Comparison of ENCODE assay signal across 29 cellular contexts in the genomic region with DNA sequence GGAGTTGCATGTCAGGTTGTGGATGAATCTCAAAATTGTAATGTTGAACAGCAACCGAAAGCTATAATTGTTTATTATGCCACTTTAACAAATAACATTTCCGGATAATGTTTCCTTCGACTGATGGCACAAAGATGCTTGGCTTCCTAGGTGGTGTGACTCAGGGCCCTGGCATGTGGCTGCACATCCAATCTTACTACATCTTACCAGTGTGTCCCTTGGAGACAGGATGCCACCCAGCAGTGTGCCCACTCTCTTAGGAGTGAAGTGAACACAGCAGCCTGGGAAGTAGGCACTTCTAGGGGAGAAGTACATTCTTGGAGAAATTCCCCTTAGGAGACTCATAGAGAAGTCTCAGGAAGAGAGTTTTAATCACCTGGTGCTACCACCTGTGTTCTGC. TPM values are rescaled to one million over a fixed set of nuclear protein-coding genes. Genes with fewer than 3 reads are reported as not detected.
"Had no signal": no experiment of that assay in that cellular context is flagged by ENCODE, and none has a peak within 500 bp of the region (broad histone marks: within the 10 kb centered on the region; RNA-seq: fewer than 3 reads in every experiment).

No MANE protein-coding gene starts in this region.

- H3K27ac ChIP-seq: foreskin keratinocyte, heart left ventricle, left lung, lower lobe of right lung, parathyroid adenoma, right atrium auricular region, transverse colon, uterus had no signal

- H3K27me3 ChIP-seq: foreskin keratinocyte, left lung, right atrium auricular region, transverse colon, uterus had no signal

- ATAC-seq: activated CD8-positive, alpha-beta T cell treated with anti-CD3 and anti-CD28 coated beads for 36 hours; activated naive CD8-positive, alpha-beta T cell treated with anti-CD3 and anti-CD28 coated beads, Interleukin-2, amount 50 U/mL, for 24 hours; activated T-cell treated with anti-CD3 and anti-CD28 coated beads, Interleukin-2, amount 50 U/mL, for 4 hours; esophagus mucosa; foreskin keratinocyte; heart left ventricle; left lung; lower lobe of right lung; naive thymus-derived CD8-positive, alpha-beta T cell had no signal

- H3K4me1 ChIP-seq: foreskin keratinocyte, heart left ventricle, left lung, lower lobe of right lung, parathyroid adenoma, right atrium auricular region, transverse colon, uterus had no signal

- H3K9me3 ChIP-seq: left lung, lower lobe of right lung, transverse colon, uterus had no signal

- H3K36me3 ChIP-seq: heart left ventricle, left lung, lower lobe of right lung, right atrium auricular region, transverse colon, uterus had no signal

- DNase-seq: activated B cell treated with CpG ODN at 0.5 μM for 24 hours; activated CD4-positive, alpha-beta T cell treated with anti-CD3 and anti-CD28 coated beads, Interleukin-2, amount 50 U/mL, for 1 hour; activated CD8-positive, alpha-beta T cell treated with anti-CD3 and anti-CD28 coated beads for 36 hours; activated naive CD8-positive, alpha-beta T cell treated with anti-CD3 and anti-CD28 coated beads, Interleukin-2, amount 50 U/mL, for 24 hours; activated T-cell treated with anti-CD3 and anti-CD28 coated beads, Interleukin-2, amount 50 U/mL, for 4 hours; amygdala; caudate nucleus; foreskin keratinocyte; heart left ventricle; hypothalamus; kidney glomerular epithelial cell; left lung; lower lobe of right lung; mesenchymal stem cell; naive thymus-derived CD8-positive, alpha-beta T cell; nucleus accumbens; stimulated activated CD4-positive, alpha-beta T cell treated with anti-CD3 and anti-CD28 coated beads, Interleukin-15, amount 100 ng/mL, for 24 hours; stimulated activated CD4-positive, alpha-beta T cell treated with anti-CD3 and anti-CD28 coated beads, Interleukin-2, amount 100 ng/mL, for 24 hours; stimulated activated naive CD4-positive, alpha-beta T cell; T-helper 2 cell; transverse colon; uterus had no signal

- H3K4me3 ChIP-seq: heart left ventricle, left lung, lower lobe of right lung, right atrium auricular region, transverse colon, uterus had no signal

RNA-seq across cellular contexts. Expression of a gene that starts 33.0 kb away (rescaled TPM):
- total RNA-seq: activated B cell treated with CpG ODN at 0.5 μM for 24 hours; activated CD8-positive, alpha-beta T cell treated with anti-CD3 and anti-CD28 coated beads for 36 hours; activated T-cell treated with anti-CD3 and anti-CD28 coated beads, Interleukin-2, amount 50 U/mL, for 4 hours; activated T-helper 2 cell treated with anti-CD3 and anti-CD28 coated beads, Interferon-gamma antibody, Interleukin-2, Interleukin-4, amounts not matched to agents 10 μg/mL and 5 μg/mL and 100 μg/mL, durations not matched to agents 14 hours and 24 hours and 36 hours; chondrocyte; esophagus mucosa; foreskin keratinocyte; heart left ventricle; left lung; lower lobe of right lung; naive thymus-derived CD8-positive, alpha-beta T cell; neural crest cell; pulmonary artery endothelial cell; right atrium auricular region; transverse colon; uterus had no signal
